ENCODE assay signal across 1 cellular context in the genomic region with DNA sequence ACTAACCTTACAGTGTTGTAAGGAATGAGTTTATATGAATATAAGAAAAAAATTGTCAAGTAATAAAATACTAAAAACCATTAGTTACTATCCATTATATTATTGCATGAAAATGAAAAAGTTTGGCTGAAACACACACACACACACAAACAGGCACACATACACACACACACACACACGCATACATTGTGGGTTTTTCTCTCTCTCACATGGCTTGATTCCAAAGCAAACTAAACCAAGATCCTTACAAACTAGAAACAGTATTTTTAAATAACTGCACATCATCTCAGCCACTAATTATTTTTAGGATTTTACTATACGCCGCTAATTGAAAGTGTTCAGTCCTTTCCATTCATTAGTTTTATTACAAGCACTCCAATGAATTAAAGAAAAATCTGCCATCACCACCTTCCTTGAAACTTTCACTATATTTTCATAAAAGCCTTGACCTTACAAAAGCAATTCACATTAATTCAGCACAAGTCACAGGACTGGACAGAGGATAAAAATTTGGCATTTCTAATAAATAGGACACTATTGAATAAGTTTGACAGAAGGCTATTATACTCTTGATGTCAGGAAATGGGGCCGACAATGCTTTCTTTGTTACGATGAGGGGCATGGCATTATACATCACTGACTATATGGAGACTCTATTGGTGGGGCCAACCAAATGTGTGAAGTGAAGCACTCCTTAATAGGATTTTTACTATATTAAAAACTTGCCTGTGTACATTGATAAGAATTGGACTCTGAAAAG.
TF ChIP-seq lines count a peak whose summit lies in the region.

No MANE protein-coding gene starts in this region.

TF ChIP-seq in IMR-90, 13 proteins besides CTCF, POLR2A, EP300 and RAD21:
- TF ChIP-seq, protein P1, sequence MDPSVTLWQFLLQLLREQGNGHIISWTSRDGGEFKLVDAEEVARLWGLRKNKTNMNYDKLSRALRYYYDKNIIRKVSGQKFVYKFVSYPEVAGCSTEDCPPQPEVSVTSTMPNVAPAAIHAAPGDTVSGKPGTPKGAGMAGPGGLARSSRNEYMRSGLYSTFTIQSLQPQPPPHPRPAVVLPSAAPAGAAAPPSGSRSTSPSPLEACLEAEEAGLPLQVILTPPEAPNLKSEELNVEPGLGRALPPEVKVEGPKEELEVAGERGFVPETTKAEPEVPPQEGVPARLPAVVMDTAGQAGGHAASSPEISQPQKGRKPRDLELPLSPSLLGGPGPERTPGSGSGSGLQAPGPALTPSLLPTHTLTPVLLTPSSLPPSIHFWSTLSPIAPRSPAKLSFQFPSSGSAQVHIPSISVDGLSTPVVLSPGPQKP (IDR thresholded peaks at IDR 0.05; ENCODE audit: borderline replicate concordance, low read depth, low read length) = no peak
- TF ChIP-seq RCOR1 (IDR thresholded peaks at IDR 0.05; ENCODE audit: insufficient replicate concordance, low read length) = no peak
- no peak for TF ChIP-seq NFE2L2 (IDR thresholded peaks at IDR 0.05; ENCODE audit: low read depth, low read length)
- no peak for TF ChIP-seq RFX5 (IDR thresholded peaks at IDR 0.05; ENCODE audit: low read depth, low read length)
- TF ChIP-seq, protein P2, sequence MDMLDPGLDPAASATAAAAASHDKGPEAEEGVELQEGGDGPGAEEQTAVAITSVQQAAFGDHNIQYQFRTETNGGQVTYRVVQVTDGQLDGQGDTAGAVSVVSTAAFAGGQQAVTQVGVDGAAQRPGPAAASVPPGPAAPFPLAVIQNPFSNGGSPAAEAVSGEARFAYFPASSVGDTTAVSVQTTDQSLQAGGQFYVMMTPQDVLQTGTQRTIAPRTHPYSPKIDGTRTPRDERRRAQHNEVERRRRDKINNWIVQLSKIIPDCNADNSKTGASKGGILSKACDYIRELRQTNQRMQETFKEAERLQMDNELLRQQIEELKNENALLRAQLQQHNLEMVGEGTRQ (IDR thresholded peaks at IDR 0.05; ENCODE audit: low read depth, low read length) = no peak
- TF ChIP-seq CEBPB (IDR thresholded peaks at IDR 0.05; ENCODE audit: low read depth, low read length) = no peak
- no peak for TF ChIP-seq MAZ (IDR thresholded peaks at IDR 0.05; ENCODE audit: borderline replicate concordance, low read depth, low read length)
- no peak for TF ChIP-seq SMC3 (IDR thresholded peaks at IDR 0.05; ENCODE audit: low read depth, low read length)
- no peak for TF ChIP-seq FOS (IDR thresholded peaks at IDR 0.05; ENCODE audit: low read depth, low read length)
- no peak for TF ChIP-seq MXI1 (IDR thresholded peaks at IDR 0.05; ENCODE audit: borderline replicate concordance, low read depth, low read length)
- no peak for TF ChIP-seq MAFK (IDR thresholded peaks at IDR 0.05; ENCODE audit: low read depth, low read length)
